16 cellular contexts compared by ENCODE assay signal in genomic region chr6:132414332-132414731, GRCh38. TPM values are rescaled to one million over a fixed set of nuclear protein-coding genes. Genes with fewer than 3 reads are reported as not detected.
DNase-seq lines count a peak whose midpoint lies in the region; ATAC-seq and TF ChIP-seq lines count a peak whose summit lies in the region.
"Had no signal": no experiment of that assay in that cellular context is flagged by ENCODE, and none has a peak within 500 bp of the region (broad histone marks: within the 10 kb centered on the region; RNA-seq: fewer than 3 reads in every experiment).

No MANE protein-coding gene starts in this region.

- no peaks in the 10 kb centered on the region for H3K79me2 ChIP-seq in ACC112 (ENCODE audit: control insufficient read depth, insufficient read depth, low read length, unreplicated experiment)
- H3K79me2 ChIP-seq in GM23248 (ENCODE audit: insufficient read depth), result peaks cover 23% of the 10 kb centered on the region

- no peaks in the 10 kb centered on the region for H3K36me3 ChIP-seq in ACC112 (ENCODE audit: insufficient read depth, low read length)
- 0 out of 2 replicates have a peak, but pooled peaks cover 5% of the 10 kb centered on the region for H3K36me3 ChIP-seq in GM23248 (ENCODE audit: low read depth)
- H3K36me3 ChIP-seq: HAP-1 had no signal

- WGBS in GM23248 (ENCODE audit: low coverage in 1 of 2, low lambda C conversion rate in 2 of 2, missing lambda C conversion rate in 2 of 2), 2 experiments, result 10 to 11% methylated on average over 6 of the region's 6 CpGs

- H3K4me3 ChIP-seq in ACC112 (ENCODE audit: low read depth, low read length) (no peak overlapping the region), GM23248 (peak overlapping the region; percentile 37)
- H3K4me3 ChIP-seq: A549, HAP-1 had no signal

- in situ Hi-C loops in GM23248 (cut with MboI), result no loop called here

- H3K27ac Mint-ChIP-seq in neural crest cell (ENCODE audit: unreplicated experiment), result peak overlapping the region; percentile 20
- H3K27ac Mint-ChIP-seq: CD14-positive monocyte; CD8-positive, alpha-beta T cell had no signal

- peak overlapping the region; percentile 53 for H2AFZ ChIP-seq in ACC112 (ENCODE audit: low read length, unreplicated experiment)
- H2AFZ ChIP-seq in GM23248, result peak overlapping the region; percentile 28

- H3K4me3 Mint-ChIP-seq in neural crest cell, result peak overlapping the region; percentile 19
- H3K4me3 Mint-ChIP-seq: CD14-positive monocyte; CD8-positive, alpha-beta T cell had no signal

- H3K4me1 Mint-ChIP-seq in neural crest cell, result peaks cover 48% of the 10 kb centered on the region
- H3K4me1 Mint-ChIP-seq: CD14-positive monocyte had no signal

- H3K27me3 ChIP-seq in ACC112 (ENCODE audit: insufficient read depth, low read length) (no peaks in the 10 kb centered on the region), GM23248 (replicated peaks; ENCODE audit: insufficient read depth) (no peaks in the 10 kb centered on the region)

- H3K4me1 ChIP-seq in ACC112 (ENCODE audit: control insufficient read depth, insufficient read depth, low read length, unreplicated experiment) (peaks cover 31% of the 10 kb centered on the region), GM23248 (ENCODE audit: insufficient read depth) (peaks cover 54% of the 10 kb centered on the region)
- H3K4me1 ChIP-seq: A549, HAP-1 had no signal

- peaks cover 13% of the 10 kb centered on the region for H3K9me3 Mint-ChIP-seq in neural crest cell

- peak overlapping the region; percentile 68 for H3K9ac ChIP-seq in GM23248

- H3K27me3 Mint-ChIP-seq in neural crest cell (ENCODE audit: low read depth), result no peaks in the 10 kb centered on the region

- no peak for ATAC-seq in GM21390 (IDR thresholded peaks at IDR 0.05; ENCODE audit: unreplicated experiment)
- ATAC-seq: A549; CD8-positive, alpha-beta T cell had no signal

- no peaks in the 10 kb centered on the region for H3K9me2 ChIP-seq in GM23248 (ENCODE audit: insufficient read depth)

- no peak for TF ChIP-seq CTCF in neural crest cell (conservative IDR thresholded peaks at IDR 0.05)

- no peak for DNase-seq in GM23248
- peak; percentile 69 for DNase-seq in islet precursor cell
- no peak for DNase-seq in neural crest cell (ENCODE audit: low read depth, low spot score)
- DNase-seq in activated naive CD4-positive, alpha-beta T cell (lab: John Stamatoyannopoulos, UW), result no peak
- DNase-seq in effector CD8-positive, alpha-beta T cell (lab: John Stamatoyannopoulos, UW), result no peak
- no peak for DNase-seq in 8988T
- DNase-seq: CD8-positive, alpha-beta T cell; COR-L47; DMS153; DMS79 treated with DMSO at 0.1 percent for 48 hours had no signal

- H3K4me2 ChIP-seq in GM23248 (ENCODE audit: unreplicated experiment), result peak overlapping the region; percentile 79
- H3K4me2 ChIP-seq: A549 had no signal

- H3F3A ChIP-seq in GM23248 (ENCODE audit: insufficient read depth), result peaks cover 57% of the 10 kb centered on the region

- peaks cover 37% of the 10 kb centered on the region for H3K36me3 Mint-ChIP-seq in neural crest cell (ENCODE audit: low read depth)
- H3K36me3 Mint-ChIP-seq: CD14-positive monocyte; CD8-positive, alpha-beta T cell had no signal

- H3K27ac ChIP-seq in ACC112 (ENCODE audit: low read depth, low read length), result no peak overlapping the region
- H3K27ac ChIP-seq in GM23248, result peak overlapping the region; percentile 87
- H3K27ac ChIP-seq: A549, HL-60 had no signal

- H4K20me1 ChIP-seq in GM23248 (ENCODE audit: insufficient read depth), result no peaks in the 10 kb centered on the region

- no peaks in the 10 kb centered on the region for H3K9me3 ChIP-seq in GM23248 (ENCODE audit: low read depth)
- H3K9me3 ChIP-seq: A549, HAP-1 had no signal

RNA-seq across cellular contexts. Expression of gene MOXD1, which starts 13.1 kb away (rescaled TPM):
- total RNA-seq in GM23248 (2014; rRNA removed; shearing (Covaris generic)), result 522 and 528 TPM in 2 replicates
- 557 and 564 TPM in 2 replicates for polyA plus RNA-seq in GM23248 (2016; fragmentation: Nextera tagmentation; extraction: Ambion mirVana)
- 83.6 and 89.4 TPM in 2 replicates for total RNA-seq in neural crest cell
- total RNA-seq: CD8-positive, alpha-beta T cell had no signal
- polyA plus RNA-seq: CD14-positive monocyte had no signal
